ENCODE assay signal across 8 cellular contexts in the genomic region with DNA sequence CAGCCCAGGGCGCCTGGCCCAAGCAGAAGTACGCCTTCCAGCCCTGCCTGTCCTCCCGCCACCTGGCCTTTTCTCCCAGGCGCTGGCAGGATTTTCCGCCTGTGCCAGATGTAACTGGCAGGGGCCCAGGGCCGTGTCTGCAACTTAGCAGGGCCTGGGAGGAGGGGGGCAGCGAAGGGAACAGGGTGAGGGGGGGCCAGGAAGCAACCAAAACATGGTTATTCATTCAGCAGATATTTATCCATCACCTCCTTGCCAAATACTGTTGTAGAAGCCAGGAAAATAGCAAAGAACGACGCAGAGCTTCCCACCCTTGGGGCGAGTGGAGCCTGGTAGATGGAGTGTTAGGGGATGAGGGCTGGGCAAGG. TPM values are rescaled to one million over a fixed set of nuclear protein-coding genes. Genes with fewer than 3 reads are reported as not detected.
DNase-seq lines count a peak whose midpoint lies in the region; ATAC-seq and TF ChIP-seq lines count a peak whose summit lies in the region.

No MANE protein-coding gene starts in this region.

- DNase-seq in DMS 273 (lab: John Stamatoyannopoulos, UW; ENCODE audit: unreplicated experiment) (peak; percentile 97), NCI-H524 (lab: John Stamatoyannopoulos, UW) (peak; percentile 93 to 97), esophagus squamous epithelium (lab: John Stamatoyannopoulos, UW) (no peak), omental fat pad (ENCODE audit: low spot score) (peak; percentile 62), mesendoderm (no peak)
- no peak for DNase-seq in stimulated activated CD8-positive, alpha-beta memory T cell treated with anti-CD3 and anti-CD28 coated beads, Interleukin-4, amount 100 ng/mL, for 48 hours
- DNase-seq in stimulated activated CD4-positive, alpha-beta T cell treated with anti-CD3 and anti-CD28 coated beads, Interleukin-4, amount 100 ng/mL, for 24 hours = no peak
- DNase-seq in activated CD8-positive, alpha-beta memory T cell treated with anti-CD3 and anti-CD28 coated beads, Interleukin-2, amount 50 U/mL, for 4 hours = no peak

- intact Hi-C loops in esophagus squamous epithelium (cut with DNase I) = no loop called here

- H3K36me3 ChIP-seq in esophagus squamous epithelium (no peaks in the 10 kb centered on the region), mesendoderm (ENCODE audit: control insufficient read depth, insufficient read depth, low read length) (no peaks in the 10 kb centered on the region)

- no peak overlapping the region for H3K56ac ChIP-seq in mesendoderm (ENCODE audit: low read length)

- no peak overlapping the region for H2BK15ac ChIP-seq in mesendoderm (replicated peaks; ENCODE audit: low read depth)

- H4K8ac ChIP-seq in mesendoderm (ENCODE audit: low read depth, low read length) = no peak overlapping the region

- no peak overlapping the region for H3K9ac ChIP-seq in mesendoderm (ENCODE audit: low read length)

- no peaks in the 10 kb centered on the region for H3K79me1 ChIP-seq in mesendoderm (ENCODE audit: low read length)

- no peak overlapping the region for H2BK5ac ChIP-seq in mesendoderm (ENCODE audit: low read length)

- peaks cover 0 to 21% (median 0%) of the 10 kb centered on the region in 4 donors for H3K27me3 ChIP-seq in esophagus squamous epithelium
- H3K27me3 ChIP-seq in mesendoderm (ENCODE audit: insufficient read depth, low read length, poor library complexity) = peaks cover 2% of the 10 kb centered on the region

- no peak overlapping the region for H2AK5ac ChIP-seq in mesendoderm (ENCODE audit: low read length)

- no peaks in the 10 kb centered on the region for H3K79me2 ChIP-seq in mesendoderm (ENCODE audit: control insufficient read depth, insufficient read depth, low read length)

- H3K9me3 ChIP-seq in esophagus squamous epithelium = no peaks in the 10 kb centered on the region

- no peak overlapping the region for H3K23ac ChIP-seq in mesendoderm (ENCODE audit: low read length)

- H3K4me2 ChIP-seq in mesendoderm (ENCODE audit: low read length) = no peak overlapping the region

- H3K4me1 ChIP-seq in esophagus squamous epithelium = peaks cover 18 to 37% (median 19%) of the 10 kb centered on the region in 3 donors
- H3K4me1 ChIP-seq in mesendoderm (ENCODE audit: control insufficient read depth, low read depth, low read length) = no peaks in the 10 kb centered on the region

- ATAC-seq in omental fat pad (ENCODE audit: low FRiP score) = peak; percentile 83

- H3K27ac ChIP-seq in esophagus squamous epithelium = peak overlapping the region; percentile 68 to 94 (median 82)
- H3K27ac ChIP-seq in mesendoderm (ENCODE audit: low read depth, low read length) = no peak overlapping the region

- no peak overlapping the region for H2BK120ac ChIP-seq in mesendoderm (ENCODE audit: low read depth, low read length)

- H3K4me3 ChIP-seq in esophagus squamous epithelium = peak overlapping the region in 1 of 4 donors; percentile 50
- H3K4me3 ChIP-seq in mesendoderm (ENCODE audit: low read length) = no peak overlapping the region

- TF ChIP-seq POLR2A in esophagus squamous epithelium (IDR thresholded peaks at IDR 0.05) = no peak

- TF ChIP-seq CTCF in esophagus squamous epithelium (IDR thresholded peaks at IDR 0.05) (no peak), omental fat pad (IDR thresholded peaks at IDR 0.05) (no peak)

- 16 to 27% methylated on average over 3 of the region's 10 CpGs for WGBS in esophagus squamous epithelium, 2 donors
- no CpG with 5 or more reads among the region's 10 CpGs for WGBS in mesendoderm (ENCODE audit: extremely low coverage, insufficient coverage, low lambda C conversion rate)

- no peak overlapping the region for H4K5ac ChIP-seq in mesendoderm (ENCODE audit: low read length)

- H3K18ac ChIP-seq in mesendoderm (ENCODE audit: low read length) = no peak overlapping the region

- H3K4ac ChIP-seq in mesendoderm (ENCODE audit: low read depth, low read length) = no peak overlapping the region

RNA-seq across cellular contexts. Expression of a gene that starts 5.6 kb away (rescaled TPM):
- total RNA-seq in esophagus squamous epithelium (1 to 10 TPM in 2 of 4 donors, under 1 TPM in 1, not detected in 1; 0.59 to 3.3 (median 1.9) TPM), omental fat pad (1 to 10 TPM in 3 of 4 donors, under 1 TPM in 1; 0.36 to 2.8 (median 1.7) TPM)
- polyA plus RNA-seq in mesendoderm (2013, experiment 1 of 2) = not detected
- polyA plus RNA-seq in mesendoderm (2013, experiment 2 of 2) = 0.15 TPM

RNA-seq across cellular contexts. Expression of a gene that starts 38.2 kb away (rescaled TPM):
- total RNA-seq in esophagus squamous epithelium = 1 to 10 TPM; 3.1 to 5.9 (median 4.5) TPM
- total RNA-seq in omental fat pad = 1 to 10 TPM; 3.2 to 8.7 (median 3.8) TPM
- polyA plus RNA-seq in mesendoderm (2013, experiment 1 of 2) = 1.2 TPM
- polyA plus RNA-seq in mesendoderm (2013, experiment 2 of 2) = 1.3 TPM

RNA-seq across cellular contexts. Expression of a gene that starts 46.1 kb away (rescaled TPM):
- total RNA-seq in esophagus squamous epithelium = 10 to 100 TPM in 1 of 4 donors, 1 to 10 TPM in 3; 5.4 to 22.7 (median 7.6) TPM
- total RNA-seq in omental fat pad = 10 to 100 TPM; 19.3 to 39.8 (median 31.0) TPM
- 1.7 TPM for polyA plus RNA-seq in mesendoderm (2013, experiment 1 of 2)
- 1.8 TPM for polyA plus RNA-seq in mesendoderm (2013, experiment 2 of 2)

Comparison
In these comparisons a context has a peak if more than half of its experiments do, and no peak if none do; other contexts are left out.
1. DNase-seq: peak in DMS 273 (single experiment), NCI-H524 (2 of 2) and omental fat pad (single experiment); none in esophagus squamous epithelium (single experiment), stimulated activated CD8-positive, alpha-beta memory T cell treated with anti-CD3 and anti-CD28 coated beads, Interleukin-4, amount 100 ng/mL, for 48 hours (single experiment), stimulated activated CD4-positive, alpha-beta T cell treated with anti-CD3 and anti-CD28 coated beads, Interleukin-4, amount 100 ng/mL, for 24 hours (single experiment), mesendoderm (single experiment) and activated CD8-positive, alpha-beta memory T cell treated with anti-CD3 and anti-CD28 coated beads, Interleukin-2, amount 50 U/mL, for 4 hours (single experiment).